ENCODE assay signal across 10 cellular contexts in the genomic region with DNA sequence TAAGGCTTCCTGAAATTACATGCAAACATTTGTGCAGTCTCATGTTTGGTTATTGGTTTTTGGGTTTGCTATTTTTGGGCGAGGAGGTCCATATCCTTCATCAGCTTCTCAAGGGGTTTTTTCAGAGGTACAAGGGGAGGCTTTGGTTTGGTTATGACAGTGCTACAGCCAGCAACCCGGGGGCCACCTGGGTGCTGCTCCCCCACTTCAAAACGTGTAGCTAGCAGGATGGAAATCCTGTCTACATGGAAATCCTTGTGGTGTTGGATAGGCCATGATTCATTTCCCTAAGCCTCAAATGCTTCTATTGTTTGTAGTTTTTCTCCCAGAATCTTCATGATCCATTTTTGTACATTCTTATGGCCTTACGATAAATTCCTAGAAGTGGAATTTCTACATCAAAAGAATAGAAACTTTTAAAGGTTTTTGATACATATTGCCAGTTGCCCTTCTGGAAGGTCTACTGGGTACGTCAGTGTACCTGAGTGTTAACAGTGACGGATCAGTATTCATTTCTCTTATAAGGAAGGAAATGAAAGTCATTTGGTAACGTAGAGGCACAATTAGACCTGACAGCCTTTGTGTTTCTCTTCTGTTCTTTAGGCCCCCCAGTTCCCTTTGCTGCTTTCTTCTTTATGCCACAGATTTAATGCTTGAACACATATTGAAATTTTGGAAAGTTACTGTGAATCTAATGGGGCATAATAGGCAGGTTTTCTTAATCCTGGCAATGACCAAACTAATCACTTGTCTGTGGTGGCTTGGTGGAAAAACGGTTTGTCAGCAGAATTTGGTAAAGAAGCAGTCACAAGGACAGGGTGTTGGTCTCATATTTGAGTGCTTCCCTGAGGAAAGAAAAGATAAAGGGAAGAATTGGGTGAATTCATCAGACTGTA.
A peak's percentile ranks its signal among the peaks of the same experiment; 100 is the strongest.
DNase-seq lines count a peak whose midpoint lies in the region; ATAC-seq and TF ChIP-seq lines count a peak whose summit lies in the region.
"Had no signal": no experiment of that assay in that cellular context is flagged by ENCODE, and none has a peak within 500 bp of the region (broad histone marks: within the 10 kb centered on the region; RNA-seq: fewer than 3 reads in every experiment).

No MANE protein-coding gene starts in this region.

- no peaks in the 10 kb centered on the region for H3K27me3 Mint-ChIP-seq in activated naive CD8-positive, alpha-beta T cell treated with anti-CD3 and anti-CD28 coated beads, Interleukin-2, amount 50 U/mL, for 24 hours

- peak overlapping the region; percentile 9 for H3K4me2 ChIP-seq in parathyroid adenoma (ENCODE audit: low read length)

- H3K4me1 ChIP-seq in parathyroid adenoma = no peaks in the 10 kb centered on the region

- peak; percentile 83 for DNase-seq in GM12865 (ENCODE audit: low read depth)
- peak; percentile 41 for DNase-seq in activated naive CD8-positive, alpha-beta T cell treated with anti-CD3 and anti-CD28 coated beads, Interleukin-2, amount 50 U/mL, for 24 hours
- no peak for DNase-seq in head of caudate nucleus
- no peak for DNase-seq in NCI-H2107 (lab: John Stamatoyannopoulos, UW)
- no peak for DNase-seq in GOT3 (lab: John Stamatoyannopoulos, UW)
- DNase-seq in SIG-M5 treated with dmso at 0.1 percent for 504 hours (lab: John Stamatoyannopoulos, UW; ENCODE audit: unreplicated experiment) = no peak
- DNase-seq: NCI-H1417 had no signal

- peaks cover 69% of the 10 kb centered on the region for H3K4me1 Mint-ChIP-seq in activated naive CD8-positive, alpha-beta T cell treated with anti-CD3 and anti-CD28 coated beads, Interleukin-2, amount 50 U/mL, for 24 hours

- no peaks in the 10 kb centered on the region for H3K36me3 ChIP-seq in parathyroid adenoma (ENCODE audit: control insufficient read depth, insufficient read depth, low read length)
- H3K36me3 ChIP-seq: vagina had no signal

- no peaks in the 10 kb centered on the region for H3K27me3 ChIP-seq in parathyroid adenoma (ENCODE audit: control insufficient read depth, insufficient read depth, low read length)
- H3K27me3 ChIP-seq: vagina had no signal

- intact Hi-C loops in head of caudate nucleus (cut with DNase I) = loop anchor here (10.0 kb wide), 1 partner anchor 51 kb away; no protein-coding TSS in a partner anchor

- no peak overlapping the region for H3K27ac ChIP-seq in parathyroid adenoma
- H3K27ac ChIP-seq: vagina had no signal

- H3K36me3 Mint-ChIP-seq in activated naive CD8-positive, alpha-beta T cell treated with anti-CD3 and anti-CD28 coated beads, Interleukin-2, amount 50 U/mL, for 24 hours (ENCODE audit: low read depth) = peaks cover 3% of the 10 kb centered on the region

- no peaks in the 10 kb centered on the region for H3K9me3 Mint-ChIP-seq in activated naive CD8-positive, alpha-beta T cell treated with anti-CD3 and anti-CD28 coated beads, Interleukin-2, amount 50 U/mL, for 24 hours

- H3K9ac ChIP-seq in parathyroid adenoma = no peak overlapping the region

- H3K4me3 ChIP-seq in GM12865 (ENCODE audit: low read depth, low read length) = peak overlapping the region; percentile 30
- no peak overlapping the region for H3K4me3 ChIP-seq in parathyroid adenoma (ENCODE audit: low read depth, low read length)
- H3K4me3 ChIP-seq: vagina had no signal

- peaks cover 20% of the 10 kb centered on the region for H3K79me2 ChIP-seq in parathyroid adenoma

- peak; percentile 55 for ATAC-seq in GM21717 (IDR thresholded peaks at IDR 0.05; ENCODE audit: unreplicated experiment)
- peak; percentile 81 for ATAC-seq in activated naive CD8-positive, alpha-beta T cell treated with anti-CD3 and anti-CD28 coated beads, Interleukin-2, amount 50 U/mL, for 24 hours

- peak overlapping the region; percentile 73 for H3K27ac Mint-ChIP-seq in activated naive CD8-positive, alpha-beta T cell treated with anti-CD3 and anti-CD28 coated beads, Interleukin-2, amount 50 U/mL, for 24 hours

- H3K4me3 Mint-ChIP-seq in activated naive CD8-positive, alpha-beta T cell treated with anti-CD3 and anti-CD28 coated beads, Interleukin-2, amount 50 U/mL, for 24 hours = peak overlapping the region; percentile 12

- no peak overlapping the region for H2AFZ ChIP-seq in parathyroid adenoma

- H3K9me3 ChIP-seq in parathyroid adenoma (ENCODE audit: control insufficient read depth, low read length) = no peaks in the 10 kb centered on the region
- H3K9me3 ChIP-seq: vagina had no signal

- TF ChIP-seq CTCF in GM12865 (IDR thresholded peaks at IDR 0.05; ENCODE audit: insufficient read depth, low read depth, low read length, missing control alignments) (no peak), parathyroid adenoma (IDR thresholded peaks at IDR 0.05) (no peak)

Comparison
In these comparisons a context has a peak if more than half of its experiments do, and no peak if none do; other contexts are left out.
1. DNase-seq: peak in GM12865 (single experiment) and activated naive CD8-positive, alpha-beta T cell treated with anti-CD3 and anti-CD28 coated beads, Interleukin-2, amount 50 U/mL, for 24 hours (single experiment); none in head of caudate nucleus (0 of 42), NCI-H2107 (single experiment), GOT3 (single experiment) and SIG-M5 treated with dmso at 0.1 percent for 504 hours (single experiment).